28 cellular contexts compared by ENCODE assay signal in the genomic region with DNA sequence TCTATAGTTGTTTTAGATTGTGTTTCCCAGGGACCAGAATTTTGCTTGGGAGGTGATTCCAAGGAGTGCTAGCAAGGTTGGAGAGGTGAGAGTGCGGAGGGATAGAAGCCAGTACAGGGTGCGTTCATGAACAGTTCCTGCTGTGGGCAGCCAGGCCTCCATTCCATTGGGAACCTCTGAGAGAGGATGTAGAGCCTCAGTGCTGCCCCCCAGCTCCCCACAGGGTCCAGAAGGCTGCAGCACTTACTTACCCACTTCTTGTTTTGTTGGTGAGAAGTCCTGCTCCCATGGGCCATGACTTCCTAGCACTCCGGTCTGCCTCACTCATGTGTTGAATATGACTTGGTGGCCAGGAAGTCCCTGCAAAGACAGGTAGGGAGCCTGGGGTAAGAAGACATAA.
DNase-seq lines count a peak whose midpoint lies in the region; ATAC-seq, FAIRE-seq and TF ChIP-seq lines count a peak whose summit lies in the region.
"Had no signal": no experiment of that assay in that cellular context is flagged by ENCODE, and none has a peak within 500 bp of the region (broad histone marks: within the 10 kb centered on the region; RNA-seq: fewer than 3 reads in every experiment).

No MANE protein-coding gene starts in this region.

- no peak overlapping the region for H2BK120ac ChIP-seq in H1 (replicated peaks; ENCODE audit: low read depth, low read length)

- RAD21 ChIA-PET in HCT116 (lab: Charles Lee; ENCODE audit: low non-redundant PET in 1 of 2, low total read pairs in 2 of 2, uncharacterized antibody in 2 of 2, unreplicated experiment in 2 of 2) = no interaction called here

- no peak overlapping the region for H2BK20ac ChIP-seq in H1 (ENCODE audit: low read length)

- no peaks in the 10 kb centered on the region for H3K23me2 ChIP-seq in H1 (ENCODE audit: low read depth, low read length)

- H3K14ac ChIP-seq in H1 (ENCODE audit: insufficient read length) = no peak overlapping the region

- 92% methylated on average over 3 of the region's 3 CpGs; no CpG with 5 or more reads in 1 of the 2 experiments for WGBS in H1 (ENCODE audit: extremely low coverage in 1 of 2, insufficient coverage in 1 of 2, insufficient read length in 1 of 2, insufficient replicate concordance in 2 of 2, low coverage in 1 of 2, low lambda C conversion rate in 2 of 2, missing lambda C conversion rate in 1 of 2), 2 experiments
- 92 to 100% methylated on average over 1 to 3 of the region's 3 CpGs for WGBS in gastroesophageal sphincter (ENCODE audit: low coverage in 1 of 2), 2 donors
- 88 to 91% (median 89%) methylated on average over 3 of the region's 3 CpGs for WGBS in small intestine, 3 donors

- H3K79me2 ChIP-seq in HCT116 (ENCODE audit: insufficient read depth, low read length) = no peaks in the 10 kb centered on the region
- H3K79me2 ChIP-seq in H1 (ENCODE audit: control insufficient read depth in 1 of 2, insufficient read depth in 2 of 2, low read length in 2 of 2) = no peaks in the 10 kb centered on the region
- H3K79me2 ChIP-seq in Karpas-422 (ENCODE audit: low read length) = no peaks in the 10 kb centered on the region

- POLR2A ChIA-PET in HCT116 (lab: Charles Lee) = no interaction called here
- POLR2A ChIA-PET in H1 (lab: Charles Lee; ENCODE audit: partially characterized antibody) = no interaction called here

- H3K36me3 ChIP-seq in HCT116 (ENCODE audit: control insufficient read depth in 1 of 2, insufficient read depth in 2 of 2, low read length in 2 of 2) = no peaks in the 10 kb centered on the region
- H3K36me3 ChIP-seq in H1 (ENCODE audit: control insufficient read depth in 2 of 4, insufficient read depth in 4 of 4, low read length in 3 of 4) = no peaks in the 10 kb centered on the region
- no peaks in the 10 kb centered on the region for H3K36me3 ChIP-seq in Karpas-422 (ENCODE audit: insufficient read depth, low read length)
- H3K36me3 ChIP-seq in gastroesophageal sphincter = no peaks in the 10 kb centered on the region
- H3K36me3 ChIP-seq in small intestine (ENCODE audit: control insufficient read depth in 2 of 2, insufficient read depth in 2 of 2, low read length in 2 of 2) = no peaks in the 10 kb centered on the region
- H3K36me3 ChIP-seq: BLaER1 treated with 17β-estradiol and CSF1 and Interleukin-3, amounts not matched to agents 10 nM and 100 nM; SJCRH30 had no signal

- no peak overlapping the region for H2BK15ac ChIP-seq in H1 (ENCODE audit: low read length)

- H3K9me3 ChIP-seq in HCT116 (ENCODE audit: control insufficient read depth in 1 of 2, insufficient read depth in 1 of 2, low read depth in 1 of 2, low read length in 2 of 2) (no peaks in the 10 kb centered on the region), H1 (ENCODE audit: insufficient read depth in 2 of 2, low read depth in 1 of 2, low read length in 1 of 2) (no peaks in the 10 kb centered on the region; a peak in 1 of 4 replicates), Karpas-422 (ENCODE audit: low read length) (no peaks in the 10 kb centered on the region), gastroesophageal sphincter (no peaks in the 10 kb centered on the region), small intestine (ENCODE audit: control insufficient read depth, low read depth) (no peaks in the 10 kb centered on the region)
- H3K9me3 ChIP-seq: Caco-2 had no signal

- H4K8ac ChIP-seq in H1 (ENCODE audit: extremely low read depth, insufficient read depth, low read length) = no peak overlapping the region

- no peak overlapping the region for H3K18ac ChIP-seq in H1 (ENCODE audit: extremely low read depth, low read length)

- no peak for FAIRE-seq in H1 (lab: Jason Lieb, UNC)
- no peak for FAIRE-seq in small intestine (lab: Jason Lieb, UNC)
- FAIRE-seq: A204.1, HTR-8/SVneo, K562 had no signal

- no peak overlapping the region for H3K4ac ChIP-seq in H1 (replicated peaks; ENCODE audit: insufficient read length, low read depth, low read length)

- H2AK5ac ChIP-seq in H1 (ENCODE audit: low read depth, low read length) = no peak overlapping the region

- H3K27me3 ChIP-seq in HCT116 (ENCODE audit: insufficient read depth, low read length) (peaks cover 5% of the 10 kb centered on the region; the same call in 1 of the 2 replicates), H1 (replicated peaks in 1 of 4; ENCODE audit: control insufficient read depth in 3 of 4, extremely low read depth in 1 of 4, insufficient read depth in 3 of 4, low read length in 3 of 4) (peaks cover 0 to 2% (median 0%) of the 10 kb centered on the region in 4 experiments; a peak in 1 of 7 replicates), Karpas-422 (ENCODE audit: low read length) (no peaks in the 10 kb centered on the region), gastroesophageal sphincter (no peaks in the 10 kb centered on the region), small intestine (ENCODE audit: control insufficient read depth in 2 of 2, insufficient read depth in 2 of 2, low read length in 2 of 2) (no peaks in the 10 kb centered on the region)
- H3K27me3 ChIP-seq: BLaER1 treated with 17β-estradiol and CSF1 and Interleukin-3, amounts not matched to agents 10 nM and 100 nM; SJCRH30 had no signal

- no peak overlapping the region for H3K56ac ChIP-seq in H1 (replicated peaks; ENCODE audit: insufficient read length, low read depth, low read length)

- H3K79me1 ChIP-seq in H1 (ENCODE audit: low read depth, low read length) = no peaks in the 10 kb centered on the region

- no peak for TF ChIP-seq EP300 in H1 (IDR thresholded peaks at IDR 0.05; ENCODE audit: borderline replicate concordance in 1 of 2, low read depth in 2 of 2, low read length in 2 of 2)
- TF ChIP-seq EP300 in gastroesophageal sphincter (IDR thresholded peaks at IDR 0.05) = no peak

- H3K27ac ChIP-seq in HCT116 (ENCODE audit: low read depth, low read length) (no peak overlapping the region), H1 (ENCODE audit: low read depth, low read length) (no peak overlapping the region), Karpas-422 (ENCODE audit: low read length) (no peak overlapping the region), gastroesophageal sphincter (no peak overlapping the region), small intestine (ENCODE audit: low read depth in 1 of 2, low read length in 1 of 2) (no peak overlapping the region)
- H3K27ac ChIP-seq: BLaER1 treated with 17β-estradiol and CSF1 and Interleukin-3, amounts not matched to agents 10 nM and 100 nM; SJCRH30 had no signal

- H3K23ac ChIP-seq in H1 (ENCODE audit: insufficient read length) = no peak overlapping the region

- H3K4me2 ChIP-seq in HCT116 (ENCODE audit: low read length) = no peak overlapping the region
- H3K4me2 ChIP-seq in H1 (ENCODE audit: insufficient read depth in 1 of 2, low read depth in 2 of 2, low read length in 2 of 2) = no peak overlapping the region
- no peak overlapping the region for H3K4me2 ChIP-seq in Karpas-422 (ENCODE audit: low read depth, low read length, poor library complexity, severe bottlenecking)
- H3K4me2 ChIP-seq: BLaER1 treated with 17β-estradiol and CSF1 and Interleukin-3, amounts not matched to agents 10 nM and 100 nM had no signal

- peak; percentile 3 for DNase-seq in ELF-1 (ENCODE audit: low read depth, low spot score)
- no peak for DNase-seq in HCT116 (ENCODE audit: low read depth, low spot score)
- peak in 1 of 2 experiments; percentile 48 for DNase-seq in H1 (ENCODE audit: low read depth in 1 of 2, low spot score in 2 of 2)
- DNase-seq in iPS-NIHi11 (ENCODE audit: low spot score) = peak; percentile 14
- DNase-seq in Karpas-422 = no peak
- DNase-seq in NCI-H748 treated with DMSO at 0.1 percent for 48 hours (lab: John Stamatoyannopoulos, UW) = no peak
- no peak for DNase-seq in small intestine
- DNase-seq: AML-193; Caco-2; CD4-positive, alpha-beta memory T cell; DMS153; MV-4-11; NCI-H1105 treated with DMSO at 0.1 percent for 48 hours; NCI-H146; NCI-H1930; NCI-H2107; NCI-H524; NCI-H774; NK-92 treated with Interleukin-12 subunit alpha and Interleukin-12 subunit beta, amount 100 ng/mL, for 24 hours; PC-3; SJCRH30; T-cell had no signal

- TF ChIP-seq RAD21 in HCT116 (IDR thresholded peaks at IDR 0.05; ENCODE audit: low read depth) (no peak), H1 (IDR thresholded peaks at IDR 0.05 in 1 of 2, conservative IDR thresholded peaks at IDR 0.05 in 1 of 2; ENCODE audit: low read depth in 2 of 2, low read length in 2 of 2) (peak; percentile 28 to 56; a peak in 3 of 4 replicates)

- H3K4me3 ChIP-seq in HCT116 (replicated peaks in 1 of 2; ENCODE audit: low read depth in 1 of 2, low read length in 2 of 2) = no peak overlapping the region
- H3K4me3 ChIP-seq in H1 (ENCODE audit: extremely low read depth in 1 of 4, insufficient read depth in 2 of 4, low read depth in 3 of 4, low read length in 4 of 4) = no peak overlapping the region
- H3K4me3 ChIP-seq in Karpas-422 (ENCODE audit: low read length) = no peak overlapping the region
- no peak overlapping the region for H3K4me3 ChIP-seq in gastroesophageal sphincter
- no peak overlapping the region for H3K4me3 ChIP-seq in small intestine (ENCODE audit: low read depth in 1 of 2, low read length in 2 of 2)
- H3K4me3 ChIP-seq: BLaER1 treated with 17β-estradiol and CSF1 and Interleukin-3, amounts not matched to agents 10 nM and 100 nM; K562; SJCRH30 had no signal

- TF ChIP-seq CTCF in HCT116 (IDR thresholded peaks at IDR 0.05 in 2 of 3, conservative IDR thresholded peaks at IDR 0.05 in 1 of 3; ENCODE audit: borderline replicate concordance in 1 of 3, insufficient read depth in 1 of 3, low read depth in 2 of 3, low read length in 2 of 3) (peak in 1 of 3 experiments; percentile 9; a peak in 1 of 6 replicates), H1 (IDR thresholded peaks at IDR 0.05; ENCODE audit: control extremely low read depth in 1 of 3, insufficient read depth in 1 of 3, low read depth in 1 of 3, low read length in 3 of 3) (peak; percentile 49 to 59 (median 51)), gastroesophageal sphincter (IDR thresholded peaks at IDR 0.05) (no peak)

- no peaks in the 10 kb centered on the region for H4K20me1 ChIP-seq in HCT116 (ENCODE audit: insufficient read depth)
- H4K20me1 ChIP-seq in H1 (replicated peaks in 1 of 2; ENCODE audit: control insufficient read depth in 1 of 2, insufficient read depth in 2 of 2, low read length in 2 of 2) = peaks cover 0 to 2% of the 10 kb centered on the region in 2 experiments
- H4K20me1 ChIP-seq in Karpas-422 (ENCODE audit: insufficient read depth, low read depth, low read length) = no peaks in the 10 kb centered on the region
- H4K20me1 ChIP-seq: BLaER1 treated with 17β-estradiol and CSF1 and Interleukin-3, amounts not matched to agents 10 nM and 100 nM had no signal

- TF ChIP-seq POLR2A in HCT116 (IDR thresholded peaks at IDR 0.05; ENCODE audit: borderline replicate concordance, extremely low read depth, insufficient read depth, insufficient read length) = no peak
- no peak for TF ChIP-seq POLR2A in H1 (IDR thresholded peaks at IDR 0.05; ENCODE audit: control extremely low read depth in 1 of 2, low read depth in 2 of 2, low read length in 2 of 2)
- no peak for TF ChIP-seq POLR2A in gastroesophageal sphincter (IDR thresholded peaks at IDR 0.05)

- H3K4me1 ChIP-seq in HCT116 (ENCODE audit: control insufficient read depth in 1 of 2, insufficient read depth in 2 of 2, low read length in 2 of 2) (no peaks in the 10 kb centered on the region), H1 (replicated peaks in 1 of 4; ENCODE audit: control insufficient read depth in 3 of 4, insufficient read depth in 4 of 4, low read length in 3 of 4) (no peaks in the 10 kb centered on the region), Karpas-422 (ENCODE audit: low read length) (no peaks in the 10 kb centered on the region), gastroesophageal sphincter (peaks cover 0 to under 1% (median 0%) of the 10 kb centered on the region in 3 donors), small intestine (ENCODE audit: control insufficient read depth in 2 of 2, insufficient read depth in 1 of 2, low read depth in 1 of 2, low read length in 1 of 2) (no peaks in the 10 kb centered on the region)
- H3K4me1 ChIP-seq: Caco-2 had no signal

- H3K9ac ChIP-seq in HCT116 (ENCODE audit: low read length) (no peak overlapping the region), H1 (replicated peaks in 1 of 4; ENCODE audit: extremely low read depth in 1 of 4, low read depth in 3 of 4, low read length in 3 of 4) (no peak overlapping the region), Karpas-422 (ENCODE audit: low read length) (no peak overlapping the region)
- H3K9ac ChIP-seq: BLaER1 treated with 17β-estradiol and CSF1 and Interleukin-3, amounts not matched to agents 10 nM and 100 nM had no signal

- H4K5ac ChIP-seq in H1 (ENCODE audit: insufficient read length, low read depth, low read length) = no peak overlapping the region

- H4K91ac ChIP-seq in H1 (replicated peaks; ENCODE audit: insufficient read length, low read length) = no peak overlapping the region

- H2BK12ac ChIP-seq in H1 (ENCODE audit: low read depth, low read length) = no peak overlapping the region

- no TSS peak for BruUV-seq in HCT116 (replicated peaks; lab: Mats Ljungman, UMichigan)

- CTCF ChIA-PET in HCT116 (lab: Charles Lee) = no interaction called here
- CTCF ChIA-PET in H1 (lab: Charles Lee; ENCODE audit: partially characterized antibody) = interaction anchor here (0.6 to 1.9 kb wide), 2 partner anchors 14 to 106 kb away, joined by 4 to 8 read pairs; no protein-coding TSS in a partner anchor

- ATAC-seq in HCT116 = peak; percentile 69; the same call in 1 of the 2 replicates
- ATAC-seq in gastroesophageal sphincter = no peak
- ATAC-seq: K562, PC-3, Right ventricle myocardium inferior, T-cell had no signal

- H2BK5ac ChIP-seq in H1 (ENCODE audit: low read depth, low read length) = no peak overlapping the region

- no peaks in the 10 kb centered on the region for H3K9me2 ChIP-seq in HCT116 (ENCODE audit: insufficient read depth)
- H3K9me2 ChIP-seq in Karpas-422 (replicated peaks; ENCODE audit: insufficient read depth, low read length) = no peaks in the 10 kb centered on the region

- H2AFZ ChIP-seq in HCT116 (ENCODE audit: low read depth, low read length, poor library complexity, severe bottlenecking) (no peak overlapping the region), H1 (ENCODE audit: low read length) (no peak overlapping the region), Karpas-422 (ENCODE audit: low read length) (no peak overlapping the region)

- intact Hi-C loops in HCT116 (cut with micrococcal nuclease) = loop anchor here (5.0 kb wide), 1 partner anchor 458 kb away; no protein-coding TSS in a partner anchor

Comparison
In these comparisons a context has a peak if more than half of its experiments do, and no peak if none do; other contexts are left out.
1. DNase-seq: peak in ELF-1 (single experiment) and iPS-NIHi11 (single experiment); none in HCT116 (single experiment), Karpas-422 (single experiment), NCI-H748 treated with DMSO at 0.1 percent for 48 hours (single experiment) and small intestine (single experiment).
2. CTCF ChIP-seq: peak in H1 (3 of 3); none in gastroesophageal sphincter (0 of 4).